20 cellular contexts compared by ENCODE assay signal in genomic region chr3:13142552-13143380, GRCh38.
DNase-seq lines count a peak whose midpoint lies in the region; ATAC-seq and TF ChIP-seq lines count a peak whose summit lies in the region.
"Had no signal": no experiment of that assay in that cellular context is flagged by ENCODE, and none has a peak within 500 bp of the region (broad histone marks: within the 10 kb centered on the region; RNA-seq: fewer than 3 reads in every experiment).

No MANE protein-coding gene starts in this region.

- no peak overlapping the region for H3K18ac ChIP-seq in trophoblast cell (ENCODE audit: low read length)

- no peaks in the 10 kb centered on the region for H3K79me2 ChIP-seq in trophoblast cell (ENCODE audit: control insufficient read depth, insufficient read depth, low read length, poor library complexity)

- H3K4ac ChIP-seq in trophoblast cell (ENCODE audit: low read depth, low read length), result no peak overlapping the region

- H3K9ac ChIP-seq in trophoblast cell (ENCODE audit: low read length), result no peak overlapping the region
- H3K9ac ChIP-seq: BLaER1, GM23248 had no signal

- 75 to 81% (median 77%) methylated on average over 9 of the region's 9 CpGs for WGBS in heart left ventricle, 4 donors
- WGBS in trophoblast cell (ENCODE audit: extremely low coverage, insufficient coverage, insufficient read length), result no CpG with 5 or more reads among the region's 9 CpGs

- H4K91ac ChIP-seq in trophoblast cell (ENCODE audit: low read depth, low read length), result no peak overlapping the region

- H3K36me3 ChIP-seq in heart left ventricle (no peaks in the 10 kb centered on the region), trophoblast cell (ENCODE audit: control insufficient read depth in 1 of 2, insufficient read depth in 2 of 2, low read length in 2 of 2) (no peaks in the 10 kb centered on the region)
- H3K36me3 ChIP-seq: BLaER1, HAP-1 had no signal

- no peak overlapping the region for H3K14ac ChIP-seq in trophoblast cell (ENCODE audit: low read length)

- no peak overlapping the region for H4K8ac ChIP-seq in trophoblast cell (ENCODE audit: low read depth, low read length)

- peak; percentile 4 for DNase-seq in Right ventricle myocardium superior
- no peak for DNase-seq in heart left ventricle
- peak; percentile 29 for DNase-seq in islet precursor cell
- peak; percentile 65 for DNase-seq in pons (ENCODE audit: low spot score)
- no peak for DNase-seq in stimulated activated CD4-positive, alpha-beta T cell treated with anti-CD3 and anti-CD28 coated beads, Interleukin-2, amount 100 ng/mL, for 24 hours
- DNase-seq in stimulated activated CD4-positive, alpha-beta T cell treated with anti-CD3 and anti-CD28 coated beads, Interleukin-4, amount 100 ng/mL, for 4 hours, result no peak
- DNase-seq in trophoblast cell, result no peak
- DNase-seq in DMS 273 treated with DMSO at 0.1 percent for 48 hours (lab: John Stamatoyannopoulos, UW), result no peak
- DNase-seq: CD8-positive, alpha-beta T cell; DMS53; NCI-H1048; NCI-H1436 treated with DMSO at 0.1 percent for 48 hours; NCI-H2081 treated with DMSO at 0.1 percent for 48 hours; NCI-H446 treated with DMSO at 0.1 percent for 48 hours; NCI-H69; NK-92 treated with Interleukin-12 subunit alpha and Interleukin-12 subunit beta, amount 100 ng/mL, for 24 hours; SHP77 had no signal

- no peak overlapping the region for H4K12ac ChIP-seq in trophoblast cell (ENCODE audit: low read depth, low read length)

- H3K23ac ChIP-seq in trophoblast cell (ENCODE audit: low read length), result no peak overlapping the region

- no peak overlapping the region for H2BK5ac ChIP-seq in trophoblast cell (ENCODE audit: low read depth, low read length, poor library complexity)

- TF ChIP-seq CTCF in heart left ventricle (IDR thresholded peaks at IDR 0.05), result no peak

- no peaks in the 10 kb centered on the region for H3K79me1 ChIP-seq in trophoblast cell (ENCODE audit: low read length)

- ATAC-seq in Right ventricle myocardium superior (ENCODE audit: poor library complexity) (no peak), heart left ventricle (no peak)
- ATAC-seq: CD8-positive, alpha-beta T cell had no signal

- H2BK12ac ChIP-seq in trophoblast cell (ENCODE audit: low read length), result no peak overlapping the region

- no peak overlapping the region for H2AK5ac ChIP-seq in trophoblast cell (ENCODE audit: low read length)

- H3K4me2 ChIP-seq in trophoblast cell (ENCODE audit: low read length), result no peak overlapping the region

- H3K27me3 ChIP-seq in heart left ventricle, result no peaks in the 10 kb centered on the region
- no peaks in the 10 kb centered on the region for H3K27me3 ChIP-seq in trophoblast cell (ENCODE audit: insufficient read depth, low read length)
- H3K27me3 ChIP-seq: BLaER1 had no signal

- no peak overlapping the region for H3K4me3 ChIP-seq in heart left ventricle
- H3K4me3 ChIP-seq in trophoblast cell (ENCODE audit: low read depth, low read length), result no peak overlapping the region
- H3K4me3 ChIP-seq: BLaER1, GM23248, HAP-1 had no signal

- peaks cover 0 to 4% (median 0%) of the 10 kb centered on the region in 12 donors for H3K9me3 ChIP-seq in heart left ventricle
- peaks cover 3% of the 10 kb centered on the region for H3K9me3 ChIP-seq in trophoblast cell (ENCODE audit: insufficient read depth, low read depth, low read length)
- H3K9me3 ChIP-seq: HAP-1 had no signal

- no peak for TF ChIP-seq POLR2A in heart left ventricle (IDR thresholded peaks at IDR 0.05)

- H2AFZ ChIP-seq in trophoblast cell (ENCODE audit: insufficient read depth, low read length, poor library complexity), result no peak overlapping the region
- H2AFZ ChIP-seq: GM23248 had no signal

- intact Hi-C loops in Right ventricle myocardium superior (cut with DNase I), result no loop called here
- intact Hi-C loops in heart left ventricle (cut with DNase I), result no loop called here

- H3K4me1 ChIP-seq in heart left ventricle (no peaks in the 10 kb centered on the region), trophoblast cell (ENCODE audit: control insufficient read depth in 1 of 2, insufficient read depth in 2 of 2, low read length in 2 of 2) (no peaks in the 10 kb centered on the region)
- H3K4me1 ChIP-seq: HAP-1 had no signal

- no peak overlapping the region for H2BK120ac ChIP-seq in trophoblast cell (ENCODE audit: insufficient read depth, low read length, poor library complexity)

- H3K27ac ChIP-seq in heart left ventricle (no peak overlapping the region), trophoblast cell (ENCODE audit: low read depth, low read length) (no peak overlapping the region)
- H3K27ac ChIP-seq: BLaER1, GM23248 had no signal

Comparison
In these comparisons a context has a peak if more than half of its experiments do, and no peak if none do; other contexts are left out.
1. DNase-seq: peak in Right ventricle myocardium superior (single experiment), islet precursor cell (single experiment) and pons (single experiment); none in heart left ventricle (0 of 5), stimulated activated CD4-positive, alpha-beta T cell treated with anti-CD3 and anti-CD28 coated beads, Interleukin-2, amount 100 ng/mL, for 24 hours (0 of 2), stimulated activated CD4-positive, alpha-beta T cell treated with anti-CD3 and anti-CD28 coated beads, Interleukin-4, amount 100 ng/mL, for 4 hours (0 of 2), trophoblast cell (0 of 2) and DMS 273 treated with DMSO at 0.1 percent for 48 hours (single experiment).